11 cellular contexts compared by ENCODE assay signal in genomic region chr16:75289189-75289588, GRCh38. TPM values are rescaled to one million over a fixed set of nuclear protein-coding genes. Genes with fewer than 3 reads are reported as not detected.
DNase-seq lines count a peak whose midpoint lies in the region; ATAC-seq and TF ChIP-seq lines count a peak whose summit lies in the region.
"Had no signal": no experiment of that assay in that cellular context is flagged by ENCODE, and none has a peak within 500 bp of the region (broad histone marks: within the 10 kb centered on the region; RNA-seq: fewer than 3 reads in every experiment).

No MANE protein-coding gene starts in this region.

- H3K9me3 Mint-ChIP-seq in osteocyte (ENCODE audit: unreplicated experiment) = no peaks in the 10 kb centered on the region
- H3K9me3 Mint-ChIP-seq: activated T-cell treated with anti-CD3 and anti-CD28 coated beads, Interleukin-2, amount 50 U/mL, for 72 hours had no signal

- no peak overlapping the region for H2AFZ ChIP-seq in HCT116 (ENCODE audit: low read depth, low read length, poor library complexity, severe bottlenecking)

- H3K4me1 Mint-ChIP-seq in osteocyte (ENCODE audit: unreplicated experiment) = peaks cover 21% of the 10 kb centered on the region

- no peaks in the 10 kb centered on the region for H3K27me3 Mint-ChIP-seq in osteocyte (ENCODE audit: unreplicated experiment)

- H3K4me3 Mint-ChIP-seq in osteocyte (ENCODE audit: unreplicated experiment) = no peak overlapping the region

- H3K27ac ChIP-seq in HCT116 (ENCODE audit: low read depth, low read length) (0 out of 2 replicates have a peak overlapping the region, but pooled peaks have one; percentile 3), gastroesophageal sphincter (peak overlapping the region in 2 of 4 donors; percentile 12 to 40), testis (peak overlapping the region in 1 of 2 donors; percentile 19), tibial artery (no peak overlapping the region)

- H3K9me2 ChIP-seq in HCT116 (ENCODE audit: insufficient read depth) = no peaks in the 10 kb centered on the region

- peak overlapping the region; percentile 51 for H3K4me2 ChIP-seq in HCT116 (ENCODE audit: low read length)

- no peaks in the 10 kb centered on the region for H4K20me1 ChIP-seq in HCT116 (ENCODE audit: insufficient read depth)

- peak overlapping the region; percentile 65 for H3K27ac Mint-ChIP-seq in osteocyte (ENCODE audit: unreplicated experiment)

- H3K4me3 ChIP-seq in HCT116 (replicated peaks in 1 of 2; ENCODE audit: low read depth in 1 of 2, low read length in 2 of 2) (no peak overlapping the region), gastroesophageal sphincter (no peak overlapping the region), testis (no peak overlapping the region), tibial artery (no peak overlapping the region)
- H3K4me3 ChIP-seq: skin epidermis had no signal

- RAD21 ChIA-PET in HCT116 (lab: Charles Lee; ENCODE audit: low non-redundant PET in 1 of 2, low total read pairs in 2 of 2, uncharacterized antibody in 2 of 2, unreplicated experiment in 2 of 2) = no interaction called here

- no TSS peak for BruUV-seq in HCT116 (replicated peaks; lab: Mats Ljungman, UMichigan)

- H3K36me3 ChIP-seq in HCT116 (ENCODE audit: control insufficient read depth in 1 of 2, insufficient read depth in 2 of 2, low read length in 2 of 2) (peaks cover 0 to 4% of the 10 kb centered on the region in 2 experiments; a peak in 2 of 4 replicates), gastroesophageal sphincter (peaks cover 0 to 57% of the 10 kb centered on the region in 2 donors), testis (ENCODE audit: low read depth, missing control alignments) (no peaks in the 10 kb centered on the region), tibial artery (peaks cover 32 to 47% (median 42%) of the 10 kb centered on the region in 3 donors)

- intact Hi-C loops in HCT116 (cut with micrococcal nuclease) = no loop called here
- intact Hi-C loops in testis (cut with DNase I; ENCODE audit: low total_unique reads) = no loop called here
- intact Hi-C loops in tibial artery (cut with DNase I; ENCODE audit: low total_unique reads) = no loop called here

- no peaks in the 10 kb centered on the region for H3K27me3 ChIP-seq in HCT116 (ENCODE audit: insufficient read depth, low read length)
- no peaks in the 10 kb centered on the region for H3K27me3 ChIP-seq in gastroesophageal sphincter
- H3K27me3 ChIP-seq in testis = no peaks in the 10 kb centered on the region
- no peaks in the 10 kb centered on the region for H3K27me3 ChIP-seq in tibial artery

- H3K4me1 ChIP-seq in HCT116 (ENCODE audit: control insufficient read depth in 1 of 2, insufficient read depth in 2 of 2, low read length in 2 of 2) (peaks cover 4 to 38% of the 10 kb centered on the region in 2 experiments; a peak in 3 of 4 replicates), gastroesophageal sphincter (peaks cover 0 to 18% (median 0%) of the 10 kb centered on the region in 3 donors), testis (peaks cover 31% of the 10 kb centered on the region), tibial artery (no peaks in the 10 kb centered on the region)

- no peak for TF ChIP-seq EP300 in gastroesophageal sphincter (IDR thresholded peaks at IDR 0.05)

- POLR2A ChIA-PET in HCT116 (lab: Charles Lee) = no interaction called here

- CTCF ChIA-PET in HCT116 (lab: Charles Lee) = interaction anchor here (1.5 kb wide), 1 partner anchor 10 kb away, joined by 3 read pairs; no protein-coding TSS in a partner anchor

- no peak for TF ChIP-seq POLR2A in HCT116 (IDR thresholded peaks at IDR 0.05; ENCODE audit: borderline replicate concordance, extremely low read depth, insufficient read depth, insufficient read length)
- TF ChIP-seq POLR2A in gastroesophageal sphincter (IDR thresholded peaks at IDR 0.05) = no peak
- TF ChIP-seq POLR2A in testis (IDR thresholded peaks at IDR 0.05) = no peak

- ATAC-seq in HCT116 = peak; percentile 60
- ATAC-seq in SK-N-SH treated with all-trans-retinoic acid at 6 μM for 48 hours = peak; percentile 68
- ATAC-seq in gastroesophageal sphincter = peak; percentile 48

- peaks cover 39% of the 10 kb centered on the region for H3K36me3 Mint-ChIP-seq in osteocyte (ENCODE audit: unreplicated experiment)

- DNase-seq in HCT116 (ENCODE audit: low read depth, low spot score) (peak; percentile 51), osteocyte (ENCODE audit: extremely low spot score, unreplicated experiment) (no peak), testis (no peak), tibial artery (no peak), NCI-H1092 treated with DMSO at 0.1 percent for 48 hours (lab: John Stamatoyannopoulos, UW) (no peak)
- DNase-seq in effector CD8-positive, alpha-beta T cell (lab: John Stamatoyannopoulos, UW) = no peak
- DNase-seq: NCI-H1048 had no signal

- no peaks in the 10 kb centered on the region for H3K79me2 ChIP-seq in HCT116 (ENCODE audit: insufficient read depth, low read length)

- H3K9ac ChIP-seq in HCT116 (ENCODE audit: low read length) = peak overlapping the region; percentile 26; the same call in 1 of the 2 replicates

- TF ChIP-seq CTCF in HCT116 (IDR thresholded peaks at IDR 0.05 in 2 of 3, conservative IDR thresholded peaks at IDR 0.05 in 1 of 3; ENCODE audit: borderline replicate concordance in 1 of 3, insufficient read depth in 1 of 3, low read depth in 2 of 3, low read length in 2 of 3) (no peak), gastroesophageal sphincter (IDR thresholded peaks at IDR 0.05) (no peak), osteocyte (IDR thresholded peaks at IDR 0.05) (no peak), testis (IDR thresholded peaks at IDR 0.05) (no peak), tibial artery (IDR thresholded peaks at IDR 0.05) (no peak)

- no peak; the same call in 1 of the 2 replicates for TF ChIP-seq RAD21 in HCT116 (IDR thresholded peaks at IDR 0.05; ENCODE audit: low read depth)

- no peaks in the 10 kb centered on the region for H3K9me3 ChIP-seq in HCT116 (ENCODE audit: control insufficient read depth in 1 of 2, insufficient read depth in 1 of 2, low read depth in 1 of 2, low read length in 2 of 2)
- H3K9me3 ChIP-seq in gastroesophageal sphincter = no peaks in the 10 kb centered on the region
- H3K9me3 ChIP-seq in testis = no peaks in the 10 kb centered on the region
- H3K9me3 ChIP-seq in tibial artery = no peaks in the 10 kb centered on the region

TF ChIP-seq in HCT116, 20 proteins besides CTCF, POLR2A, EP300 and RAD21:
- TF ChIP-seq SP1 (IDR thresholded peaks at IDR 0.05; ENCODE audit: low read depth) (peak; percentile 60; the same call in 1 of the 2 replicates), CBX3 (IDR thresholded peaks at IDR 0.05; ENCODE audit: low read depth) (peak; percentile 35; the same call in 1 of the 2 replicates), ELF1 (IDR thresholded peaks at IDR 0.05; ENCODE audit: borderline replicate concordance, low read depth) (no peak), JUND (IDR thresholded peaks at IDR 0.05) (peak; percentile 81), FOSL1 (IDR thresholded peaks at IDR 0.05; ENCODE audit: low read depth) (peak; percentile 79), YY1 (IDR thresholded peaks at IDR 0.05; ENCODE audit: extremely low read depth, insufficient replicate concordance, low read depth, low read length) (no peak), ZFX (IDR thresholded peaks at IDR 0.05) (no peak), ATF3 (IDR thresholded peaks at IDR 0.05) (0 out of 2 replicates have a peak, but pooled peaks have one; percentile 23)

TF ChIP-seq in SK-N-SH treated with all-trans-retinoic acid at 6 μM for 48 hours, 23 proteins besides CTCF, POLR2A, EP300 and RAD21:
- TF ChIP-seq ZFP3 (CRISPR knock-in tag; IDR thresholded peaks at IDR 0.05) = no peak
- no peak for TF ChIP-seq TOX (CRISPR knock-in tag; IDR thresholded peaks at IDR 0.05; ENCODE audit: borderline replicate concordance)
- TF ChIP-seq ARNTL (CRISPR knock-in tag; IDR thresholded peaks at IDR 0.05; ENCODE audit: borderline replicate concordance, low read depth) = no peak
- no peak for TF ChIP-seq TCF4 (CRISPR knock-in tag; IDR thresholded peaks at IDR 0.05; ENCODE audit: borderline replicate concordance)

RNA-seq across cellular contexts. Expression of gene BCAR1, which starts 37.8 kb away (rescaled TPM):
- total RNA-seq in HCT116 (2021; ENCODE audit: unreplicated experiment) (49.6 TPM), gastroesophageal sphincter (10 to 100 TPM; 34.6 to 63.7 (median 37.0) TPM), osteocyte (126 and 138 TPM in 2 replicates), testis (100 to 1,000 TPM; 139 to 201 TPM)
- polyA plus RNA-seq in HCT116 (2012) = 33.8 and 34.4 TPM in 2 replicates
- 83.8 TPM for polyA plus RNA-seq in testis (ENCODE audit: insufficient read depth, low read depth, low replicate concordance)
